In the genomic region with DNA sequence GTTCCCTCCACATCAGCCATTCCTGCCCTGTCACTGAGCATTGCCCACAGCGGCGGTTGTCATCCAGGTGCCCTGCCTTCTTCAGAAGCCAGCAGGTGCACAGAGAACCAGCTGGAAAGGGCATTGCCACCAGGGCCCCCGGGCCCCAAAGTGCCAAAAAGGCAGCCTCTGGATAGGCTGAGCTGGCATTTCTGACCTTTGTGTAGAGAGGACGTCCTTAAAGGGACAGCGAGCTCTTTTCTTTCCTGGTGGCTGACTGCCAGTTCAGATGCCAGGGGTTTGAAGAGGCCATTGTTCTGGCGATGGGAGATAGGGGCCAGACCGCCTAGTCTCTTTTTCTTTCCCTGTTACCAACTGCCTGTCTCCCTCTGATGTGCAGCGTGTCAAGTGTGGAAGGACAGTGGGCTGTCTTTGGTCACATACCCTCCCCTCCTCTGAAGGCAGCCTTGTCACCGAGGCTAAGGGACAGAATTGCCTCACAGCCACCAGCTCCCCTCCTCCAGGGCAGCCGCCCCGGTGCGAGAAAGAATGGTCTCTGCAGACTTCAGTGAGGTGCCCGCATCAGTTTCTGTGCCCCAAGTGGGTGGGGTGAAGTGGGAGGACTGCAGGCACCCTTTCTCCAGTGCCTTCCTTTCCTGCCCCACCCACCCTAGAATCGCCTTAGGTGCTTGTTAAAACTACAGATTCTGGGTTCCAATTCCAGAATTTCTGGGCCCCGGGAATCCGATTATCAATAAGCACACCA, we compare ENCODE assay signal across 13 cellular contexts.
DNase-seq lines count a peak whose midpoint lies in the region; ATAC-seq and TF ChIP-seq lines count a peak whose summit lies in the region.
"Had no signal": no experiment of that assay in that cellular context is flagged by ENCODE, and none has a peak within 500 bp of the region (broad histone marks: within the 10 kb centered on the region; RNA-seq: fewer than 3 reads in every experiment).

No MANE protein-coding gene starts in this region.

- no peak overlapping the region; the same call in 1 of the 2 replicates for H3K9ac ChIP-seq in Karpas-422 (ENCODE audit: low read length)

- H3K27me3 ChIP-seq in Karpas-422 (ENCODE audit: low read length) (no peaks in the 10 kb centered on the region), WERI-Rb-1 (ENCODE audit: insufficient read depth, low read depth, severe bottlenecking) (no peaks in the 10 kb centered on the region)
- H3K27me3 ChIP-seq: colonic mucosa, pancreas had no signal

- H2AFZ ChIP-seq in Karpas-422 (ENCODE audit: low read length) = no peak overlapping the region

- H3K9me3 ChIP-seq in Karpas-422 (ENCODE audit: low read length) = no peaks in the 10 kb centered on the region
- no peaks in the 10 kb centered on the region for H3K9me3 ChIP-seq in WERI-Rb-1 (ENCODE audit: severe bottlenecking)
- H3K9me3 ChIP-seq: colonic mucosa, pancreas had no signal

- no peak overlapping the region for H3K4me3 ChIP-seq in Karpas-422 (ENCODE audit: low read length)
- H3K4me3 ChIP-seq in WERI-Rb-1 (ENCODE audit: low read depth, low read length) = no peak overlapping the region
- H3K4me3 ChIP-seq: colonic mucosa, pancreas had no signal

- 0 out of 2 replicates have a peak, but pooled peaks cover 3% of the 10 kb centered on the region for H4K20me1 ChIP-seq in Karpas-422 (ENCODE audit: insufficient read depth, low read depth, low read length)

- H3K27ac ChIP-seq in Karpas-422 (ENCODE audit: low read length) = peak overlapping the region; percentile 71
- peak overlapping the region; percentile 82 for H3K27ac ChIP-seq in WERI-Rb-1
- H3K27ac ChIP-seq: colonic mucosa, pancreas had no signal

- peaks cover 83% of the 10 kb centered on the region for H3K79me2 ChIP-seq in Karpas-422 (ENCODE audit: low read length)

- ATAC-seq in GM19035 (IDR thresholded peaks at IDR 0.05; ENCODE audit: unreplicated experiment) (no peak), HG02610 (IDR thresholded peaks at IDR 0.05; ENCODE audit: unreplicated experiment) (no peak)
- ATAC-seq: stimulated activated naive CD8-positive, alpha-beta T cell treated with anti-CD3 and anti-CD28 coated beads, Interleukin-15, Interleukin-2, amounts not matched to agents 100 U/mL and 50 U/mL, for 24 hours had no signal

- peaks cover 91% of the 10 kb centered on the region for H3K4me1 ChIP-seq in Karpas-422 (ENCODE audit: low read length)
- H3K4me1 ChIP-seq: colonic mucosa, pancreas had no signal

- H3K36me3 ChIP-seq in Karpas-422 (ENCODE audit: insufficient read depth, low read length) (peaks cover 7% of the 10 kb centered on the region; the same call in 1 of the 2 replicates), WERI-Rb-1 (peaks cover 2% of the 10 kb centered on the region)
- H3K36me3 ChIP-seq: colonic mucosa, pancreas had no signal

- H3K9me2 ChIP-seq in Karpas-422 (replicated peaks; ENCODE audit: insufficient read depth, low read length) = no peaks in the 10 kb centered on the region

- peak overlapping the region; percentile 26 for H3K4me2 ChIP-seq in Karpas-422 (ENCODE audit: low read depth, low read length, poor library complexity, severe bottlenecking)

- DNase-seq in Ammon's horn (ENCODE audit: low spot score) (peak; percentile 81), Karpas-422 (no peak), WERI-Rb-1 (no peak), inferior parietal cortex (ENCODE audit: extremely low spot score) (peak; percentile 74), germinal center (ENCODE audit: low spot score) (no peak)
- no peak for DNase-seq in activated CD4-positive, alpha-beta T cell treated with anti-CD3 and anti-CD28 coated beads for 48 hours
- DNase-seq: activated CD4-positive, alpha-beta T cell treated with anti-CD3 and anti-CD28 coated beads, Interleukin-2, amount 50 U/mL, for 4 hours; colonic mucosa; GF-D8; pancreas; stimulated activated naive CD8-positive, alpha-beta T cell treated with anti-CD3 and anti-CD28 coated beads, Interleukin-15, Interleukin-2, amounts not matched to agents 100 U/mL and 50 U/mL, for 24 hours had no signal

- TF ChIP-seq CTCF in WERI-Rb-1 (IDR thresholded peaks at IDR 0.05; ENCODE audit: low read depth, low read length) = no peak

Comparison
In these comparisons a context has a peak if more than half of its experiments do, and no peak if none do; other contexts are left out.
1. DNase-seq: peak in Ammon's horn (single experiment) and inferior parietal cortex (single experiment); none in Karpas-422 (single experiment), WERI-Rb-1 (single experiment), germinal center (single experiment) and activated CD4-positive, alpha-beta T cell treated with anti-CD3 and anti-CD28 coated beads for 48 hours (single experiment).